Comparison of ENCODE assay signal across 18 cellular contexts in genomic region chr14:79356040-79356439, GRCh38.
DNase-seq lines count a peak whose midpoint lies in the region; TF ChIP-seq lines count a peak whose summit lies in the region.
"Had no signal": no experiment of that assay in that cellular context is flagged by ENCODE, and none has a peak within 500 bp of the region (broad histone marks: within the 10 kb centered on the region; RNA-seq: fewer than 3 reads in every experiment).

No MANE protein-coding gene starts in this region.

- TF ChIP-seq EP300 in ovary (IDR thresholded peaks at IDR 0.05): no peak

- H3K4me1 Mint-ChIP-seq in chondrocyte (ENCODE audit: low read depth): peaks cover 3% of the 10 kb centered on the region

- H3K9ac ChIP-seq in HUES48 (ENCODE audit: low read depth, low read length): no peak overlapping the region

- no peaks in the 10 kb centered on the region for H3K9me3 ChIP-seq in A673 (ENCODE audit: low read depth, low read length, poor library complexity, severe bottlenecking)
- no peaks in the 10 kb centered on the region for H3K9me3 ChIP-seq in HUES48 (ENCODE audit: control insufficient read depth, insufficient read depth, low read length)
- H3K9me3 ChIP-seq in ovary: no peaks in the 10 kb centered on the region
- H3K9me3 ChIP-seq: A549, esophagus squamous epithelium had no signal

- H3K4me3 ChIP-seq in A673 (ENCODE audit: low read depth, low read length, poor library complexity, severe bottlenecking) (no peak overlapping the region), HUES48 (ENCODE audit: low read depth, low read length) (no peak overlapping the region), ovary (no peak overlapping the region)
- H3K4me3 ChIP-seq: A549, esophagus squamous epithelium had no signal

- TF ChIP-seq POLR2A in erythroblast (IDR thresholded peaks at IDR 0.05; ENCODE audit: low read length): no peak
- TF ChIP-seq POLR2A in ovary (IDR thresholded peaks at IDR 0.05): no peak

- H3K27ac ChIP-seq in A673 (ENCODE audit: low read depth, low read length, poor library complexity, severe bottlenecking): no peak overlapping the region
- peak overlapping the region; percentile 18 for H3K27ac ChIP-seq in HUES48 (ENCODE audit: low read depth, low read length)
- no peak overlapping the region for H3K27ac ChIP-seq in ovary
- H3K27ac ChIP-seq: A549, esophagus squamous epithelium had no signal

- no peaks in the 10 kb centered on the region for H3K27me3 Mint-ChIP-seq in chondrocyte (ENCODE audit: low read depth)

- POLR2A ChIA-PET in A673 (lab: Charles Lee; ENCODE audit: low non-redundant PET): no interaction called here

- TF ChIP-seq CTCF in A673 (conservative IDR thresholded peaks at IDR 0.05; ENCODE audit: low read depth, low read length) (no peak), chondrocyte (IDR thresholded peaks at IDR 0.05) (peak; percentile 57), ovary (IDR thresholded peaks at IDR 0.05) (no peak)

- no peak overlapping the region for H3K4me3 Mint-ChIP-seq in chondrocyte (ENCODE audit: unreplicated experiment)
- H3K4me3 Mint-ChIP-seq: CD8-positive, alpha-beta T cell had no signal

- CTCF ChIA-PET in A673 (lab: Charles Lee): no interaction called here

- BruUV-seq in A673 (replicated peaks; lab: Mats Ljungman, UMichigan): no TSS peak

- no peak overlapping the region for H3K27ac Mint-ChIP-seq in chondrocyte (ENCODE audit: unreplicated experiment)
- H3K27ac Mint-ChIP-seq: CD8-positive, alpha-beta T cell had no signal

- H3K9me3 Mint-ChIP-seq in chondrocyte (ENCODE audit: low read depth): no peaks in the 10 kb centered on the region
- H3K9me3 Mint-ChIP-seq: CD8-positive, alpha-beta T cell had no signal

- peaks cover 2% of the 10 kb centered on the region for H3K36me3 Mint-ChIP-seq in chondrocyte (ENCODE audit: low read depth)
- H3K36me3 Mint-ChIP-seq: CD8-positive, alpha-beta T cell had no signal

- 15 to 32% (median 26%) methylated on average over 2 of the region's 2 CpGs for WGBS in ovary, 3 donors

- H3K4me1 ChIP-seq in A673 (ENCODE audit: insufficient read depth, low read length, poor library complexity, severe bottlenecking): no peaks in the 10 kb centered on the region
- peaks cover 16% of the 10 kb centered on the region for H3K4me1 ChIP-seq in HUES48 (ENCODE audit: control insufficient read depth, insufficient read depth, low read length)
- no peaks in the 10 kb centered on the region for H3K4me1 ChIP-seq in ovary (ENCODE audit: insufficient read depth)
- H3K4me1 ChIP-seq: A549, esophagus squamous epithelium had no signal

- DNase-seq in A673 (ENCODE audit: low spot score) (peak; percentile 3), chondrocyte (ENCODE audit: low spot score) (no peak), kidney glomerular epithelial cell (lab: John Stamatoyannopoulos, UW) (peak; percentile 13), erythroblast (lab: John Stamatoyannopoulos, UW) (no peak), ovary (no peak), hippocampal formation (lab: John Stamatoyannopoulos, UW) (no peak), activated gamma-delta T cell (lab: John Stamatoyannopoulos, UW) (no peak)
- DNase-seq: amygdala; CD8-positive, alpha-beta T cell; cortex of kidney; esophagus squamous epithelium; GOT3; mammary epithelial cell; NCI-H2171; NCI-H774; RPMI8226 had no signal

- peaks cover 4% of the 10 kb centered on the region for H3K27me3 ChIP-seq in A673 (replicated peaks; ENCODE audit: insufficient read depth, low read depth, low read length, poor library complexity)
- H3K27me3 ChIP-seq in HUES48 (ENCODE audit: control insufficient read depth, insufficient read depth, low read length): no peaks in the 10 kb centered on the region
- no peaks in the 10 kb centered on the region for H3K27me3 ChIP-seq in ovary
- H3K27me3 ChIP-seq: esophagus squamous epithelium had no signal

- H3K36me3 ChIP-seq in A673 (ENCODE audit: insufficient read depth, low read length, poor library complexity, severe bottlenecking) (no peaks in the 10 kb centered on the region), HUES48 (ENCODE audit: control insufficient read depth, insufficient read depth, low read length) (no peaks in the 10 kb centered on the region), ovary (no peaks in the 10 kb centered on the region)
- H3K36me3 ChIP-seq: esophagus squamous epithelium had no signal

- intact Hi-C loops in A673 (cut with micrococcal nuclease; ENCODE audit: unreplicated experiment): no loop called here
- intact Hi-C loops in ovary (cut with DNase I): no loop called here

Comparison
In these comparisons a context has a peak if more than half of its experiments do, and no peak if none do; other contexts are left out.
1. DNase-seq: peak in A673 (single experiment) and kidney glomerular epithelial cell (single experiment); none in chondrocyte (single experiment), erythroblast (0 of 2), ovary (0 of 5), hippocampal formation (0 of 2) and activated gamma-delta T cell (single experiment).